In genomic region chr6:52055451-52055850, GRCh38 we compare ENCODE assay signal across 36 cellular contexts. TPM values are rescaled to one million over a fixed set of nuclear protein-coding genes. Genes with fewer than 3 reads are reported as not detected.
"Had no signal": no experiment of that assay in that cellular context is flagged by ENCODE, and none has a peak within 500 bp of the region (broad histone marks: within the 10 kb centered on the region; RNA-seq: fewer than 3 reads in every experiment).

No MANE protein-coding gene starts in this region.

- H3K4me3 ChIP-seq: MG63 had no signal

- DNase-seq: Kasumi-1, KG1, MG63, MM.1S, MV-4-11, NCI-H1048, NCI-H1092, NCI-H1092 treated with DMSO at 0.1 percent for 48 hours, NCI-H1105, NCI-H1105 treated with DMSO at 0.1 percent for 48 hours, NCI-H1417, NCI-H1417 treated with DMSO at 0.1 percent for 48 hours, NCI-H1436, NCI-H1436 treated with DMSO at 0.1 percent for 48 hours, NCI-H146, NCI-H1694, NCI-H187, NCI-H187 treated with DMSO at 0.1 percent for 48 hours, NCI-H1930, NCI-H2029, NCI-H2029 treated with DMSO at 0.1 percent for 48 hours, NCI-H2081, NCI-H2081 treated with DMSO at 0.1 percent for 48 hours, NCI-H2107, NCI-H2171, NCI-H2171 treated with DMSO at 0.1 percent for 48 hours, NCI-H2227 treated with DMSO at 0.1 percent for 48 hours, NCI-H226, NCI-H345, NCI-H446, NCI-H446 treated with DMSO at 0.1 percent for 48 hours, NCI-H510A, NCI-H510A treated with DMSO at 0.1 percent for 48 hours had no signal

- H3K9ac ChIP-seq: KMS-11 had no signal

- H3K4me2 ChIP-seq: KMS-11 had no signal

- H3K36me3 ChIP-seq: MG63 had no signal

- H3K9me3 ChIP-seq: MG63 had no signal

- H3K27ac ChIP-seq: KMS-11 had no signal

RNA-seq across cellular contexts. Expression of gene PKHD1, which starts 32.0 kb away (rescaled TPM):
- total RNA-seq: MCF 10A, NCI-H460 had no signal
